Comparison of ENCODE assay signal across 8 cellular contexts in genomic region chr7:96596120-96596826, GRCh38.
DNase-seq lines count a peak whose midpoint lies in the region; ATAC-seq and TF ChIP-seq lines count a peak whose summit lies in the region.

No MANE protein-coding gene starts in this region.

- H3K27ac Mint-ChIP-seq in endodermal cell, result no peak overlapping the region
- no peak overlapping the region for H3K27ac Mint-ChIP-seq in stimulated activated naive CD8-positive, alpha-beta T cell treated with anti-CD3 and anti-CD28 coated beads, Interleukin-15, amount 100 ng/mL, for 72 hours

- H3K27me3 ChIP-seq in left ventricle myocardium inferior (ENCODE audit: low read depth), result no peaks in the 10 kb centered on the region
- no peaks in the 10 kb centered on the region for H3K27me3 ChIP-seq in endodermal cell (ENCODE audit: control insufficient read depth, insufficient read depth, low read length, poor library complexity, severe bottlenecking)

- H3K9me3 ChIP-seq in left ventricle myocardium inferior (replicated peaks), result no peaks in the 10 kb centered on the region
- no peaks in the 10 kb centered on the region for H3K9me3 ChIP-seq in endodermal cell (ENCODE audit: control insufficient read depth, low read length)

- H3K27ac ChIP-seq in left ventricle myocardium inferior (replicated peaks), result no peak overlapping the region
- H3K27ac ChIP-seq in endodermal cell (ENCODE audit: low read depth, low read length), result peak overlapping the region; percentile 48

- H3K4me1 Mint-ChIP-seq in endodermal cell, result peaks cover 50% of the 10 kb centered on the region
- no peaks in the 10 kb centered on the region for H3K4me1 Mint-ChIP-seq in stimulated activated naive CD8-positive, alpha-beta T cell treated with anti-CD3 and anti-CD28 coated beads, Interleukin-15, amount 100 ng/mL, for 72 hours

- 74 to 83% methylated on average over 4 to 6 of the region's 6 CpGs for WGBS in endodermal cell (ENCODE audit: insufficient coverage in 1 of 2, insufficient read length in 1 of 2), 2 experiments

- ATAC-seq in Right ventricle myocardium superior (ENCODE audit: poor library complexity) (no peak), GM19397 (IDR thresholded peaks at IDR 0.05; ENCODE audit: unreplicated experiment) (no peak)
- ATAC-seq in stimulated activated naive CD8-positive, alpha-beta T cell treated with anti-CD3 and anti-CD28 coated beads, Interleukin-15, amount 100 ng/mL, for 72 hours, result no peak

- no peaks in the 10 kb centered on the region for H3K9me3 Mint-ChIP-seq in endodermal cell
- H3K9me3 Mint-ChIP-seq in stimulated activated naive CD8-positive, alpha-beta T cell treated with anti-CD3 and anti-CD28 coated beads, Interleukin-15, amount 100 ng/mL, for 72 hours, result no peaks in the 10 kb centered on the region

- H3K4me3 ChIP-seq in left ventricle myocardium inferior, result no peak overlapping the region
- H3K4me3 ChIP-seq in endodermal cell (ENCODE audit: low read length), result no peak overlapping the region

- DNase-seq in left ventricle myocardium inferior (no peak), Right ventricle myocardium superior (no peak), NCI-H510A treated with DMSO at 0.1 percent for 48 hours (lab: John Stamatoyannopoulos, UW) (peak; percentile 93), endodermal cell (peak; percentile 44)
- DNase-seq in stimulated activated CD4-positive, alpha-beta T cell treated with anti-CD3 and anti-CD28 coated beads, Interleukin-12 subunit alpha, Interleukin-12 subunit beta, amount 100 ng/mL, for 4 hours, result no peak
- no peak for DNase-seq in stimulated activated CD4-positive, alpha-beta T cell treated with anti-CD3 and anti-CD28 coated beads, Interleukin-2, amount 100 ng/mL, for 48 hours
- no peak for DNase-seq in stimulated activated naive CD8-positive, alpha-beta T cell treated with anti-CD3 and anti-CD28 coated beads, Interleukin-15, amount 100 ng/mL, for 72 hours

- intact Hi-C loops in left ventricle myocardium inferior (cut with micrococcal nuclease), result no loop called here
- intact Hi-C loops in Right ventricle myocardium superior (cut with DNase I), result no loop called here

- peak; percentile 28 for TF ChIP-seq CTCF in left ventricle myocardium inferior (IDR thresholded peaks at IDR 0.05; ENCODE audit: borderline replicate concordance)
- peak; percentile 65 for TF ChIP-seq CTCF in endodermal cell (conservative IDR thresholded peaks at IDR 0.05)

- H3K4me1 ChIP-seq in left ventricle myocardium inferior (peaks cover 15% of the 10 kb centered on the region), endodermal cell (ENCODE audit: control insufficient read depth, insufficient read depth, low read length) (peaks cover 16% of the 10 kb centered on the region)

- H3K36me3 ChIP-seq in left ventricle myocardium inferior, result no peaks in the 10 kb centered on the region
- H3K36me3 ChIP-seq in endodermal cell (ENCODE audit: control insufficient read depth, insufficient read depth, low read length), result no peaks in the 10 kb centered on the region

- H3K4me3 Mint-ChIP-seq in endodermal cell, result no peak overlapping the region
- no peak overlapping the region for H3K4me3 Mint-ChIP-seq in stimulated activated naive CD8-positive, alpha-beta T cell treated with anti-CD3 and anti-CD28 coated beads, Interleukin-15, amount 100 ng/mL, for 72 hours

- no peaks in the 10 kb centered on the region for H3K36me3 Mint-ChIP-seq in endodermal cell (ENCODE audit: low read depth)

- H3K27me3 Mint-ChIP-seq in endodermal cell (ENCODE audit: insufficient read depth), result peaks cover 2% of the 10 kb centered on the region
- peaks cover 38% of the 10 kb centered on the region for H3K27me3 Mint-ChIP-seq in stimulated activated naive CD8-positive, alpha-beta T cell treated with anti-CD3 and anti-CD28 coated beads, Interleukin-15, amount 100 ng/mL, for 72 hours

- no peak overlapping the region for H3K9ac ChIP-seq in endodermal cell (ENCODE audit: extremely low read depth, low read length, poor library complexity, severe bottlenecking)

Comparison
In these comparisons a context has a peak if more than half of its experiments do, and no peak if none do; other contexts are left out.
1. DNase-seq: peak in NCI-H510A treated with DMSO at 0.1 percent for 48 hours (single experiment) and endodermal cell (single experiment); none in left ventricle myocardium inferior (single experiment), Right ventricle myocardium superior (single experiment), stimulated activated CD4-positive, alpha-beta T cell treated with anti-CD3 and anti-CD28 coated beads, Interleukin-12 subunit alpha, Interleukin-12 subunit beta, amount 100 ng/mL, for 4 hours (single experiment), stimulated activated CD4-positive, alpha-beta T cell treated with anti-CD3 and anti-CD28 coated beads, Interleukin-2, amount 100 ng/mL, for 48 hours (0 of 2) and stimulated activated naive CD8-positive, alpha-beta T cell treated with anti-CD3 and anti-CD28 coated beads, Interleukin-15, amount 100 ng/mL, for 72 hours (0 of 2).